8 cellular contexts compared by ENCODE assay signal in genomic region chr14:45085004-45085403, GRCh38. TPM values are rescaled to one million over a fixed set of nuclear protein-coding genes. Genes with fewer than 3 reads are reported as not detected.
DNase-seq lines count a peak whose midpoint lies in the region; ATAC-seq and TF ChIP-seq lines count a peak whose summit lies in the region.

No MANE protein-coding gene starts in this region.

- H3K4me3 Mint-ChIP-seq in natural killer cell: peak overlapping the region; percentile 95

- no peaks in the 10 kb centered on the region for H3K4me1 ChIP-seq in NT2/D1 (ENCODE audit: insufficient read depth, insufficient read length)
- no peaks in the 10 kb centered on the region for H3K4me1 ChIP-seq in ectodermal cell (ENCODE audit: control insufficient read depth, insufficient read depth, low read length)

- H3K27me3 ChIP-seq in NT2/D1 (ENCODE audit: insufficient read depth, insufficient read length) (no peaks in the 10 kb centered on the region), ectodermal cell (ENCODE audit: control insufficient read depth, insufficient read depth, low read length, poor library complexity, severe bottlenecking) (no peaks in the 10 kb centered on the region)

- H3K27ac Mint-ChIP-seq in natural killer cell: peak overlapping the region; percentile 89 to 96

- no peaks in the 10 kb centered on the region for H3K9me3 Mint-ChIP-seq in natural killer cell

- H3K9me3 ChIP-seq in NT2/D1 (ENCODE audit: insufficient read depth, low read length): no peaks in the 10 kb centered on the region
- H3K9me3 ChIP-seq in ectodermal cell (ENCODE audit: control insufficient read depth, low read length): no peaks in the 10 kb centered on the region

- no peaks in the 10 kb centered on the region for H3K36me3 Mint-ChIP-seq in natural killer cell

- ATAC-seq in natural killer cell: no peak
- ATAC-seq in GM21381 (IDR thresholded peaks at IDR 0.05; ENCODE audit: unreplicated experiment): no peak
- ATAC-seq in HG03135 (IDR thresholded peaks at IDR 0.05; ENCODE audit: unreplicated experiment): no peak
- no peak for ATAC-seq in GM18868 (IDR thresholded peaks at IDR 0.05; ENCODE audit: unreplicated experiment)

- H3K36me3 ChIP-seq in NT2/D1 (ENCODE audit: insufficient read depth, insufficient read length, low read length) (peaks cover 2% of the 10 kb centered on the region), ectodermal cell (ENCODE audit: control insufficient read depth, insufficient read depth, low read length) (no peaks in the 10 kb centered on the region)

- H3K27ac ChIP-seq in ectodermal cell (ENCODE audit: insufficient read depth, low read depth, low read length, poor library complexity, severe bottlenecking): no peak overlapping the region

- TF ChIP-seq CTCF in GM12875 (IDR thresholded peaks at IDR 0.05; ENCODE audit: borderline replicate concordance, insufficient read depth, low read depth, low read length) (no peak), natural killer cell (IDR thresholded peaks at IDR 0.05) (no peak)

- H3K27me3 Mint-ChIP-seq in natural killer cell (ENCODE audit: low read depth in 2 of 2): no peaks in the 10 kb centered on the region

- 13 to 23% methylated on average over 2 to 3 of the region's 3 CpGs for WGBS in ectodermal cell, 2 experiments

- intact Hi-C loops in natural killer cell (cut with micrococcal nuclease): loop anchor here (2.0 kb wide), 2 partner anchors 168 to 188 kb away; partner anchors contain the start of gene MIS18BP1

- no peak for DNase-seq in NT2/D1 (ENCODE audit: low read depth, low spot score)
- no peak for DNase-seq in natural killer cell
- no peak for DNase-seq in D341Med (ENCODE audit: low spot score)

- H3K4me3 ChIP-seq in GM12875 (ENCODE audit: low read depth, low read length): peak overlapping the region; percentile 74
- H3K4me3 ChIP-seq in NT2/D1 (ENCODE audit: insufficient read length, low read depth): peak overlapping the region; percentile 70
- peak overlapping the region; percentile 66 for H3K4me3 ChIP-seq in ectodermal cell (ENCODE audit: insufficient read depth, low read depth, low read length)

- peak overlapping the region; percentile 93 for H3K9ac ChIP-seq in NT2/D1 (ENCODE audit: insufficient read length, low read depth)

- peaks cover 51 to 52% of the 10 kb centered on the region in 2 donors for H3K4me1 Mint-ChIP-seq in natural killer cell

RNA-seq across cellular contexts. Expression of gene PRPF39, which starts 1.1 kb away (rescaled TPM):
- 56.6 TPM for polyA plus RNA-seq in ectodermal cell (2013, experiment 1 of 4)
- 52.2 TPM for polyA plus RNA-seq in ectodermal cell (2013, experiment 2 of 4)
- polyA plus RNA-seq in ectodermal cell (2013, experiment 3 of 4): 41.9 TPM
- polyA plus RNA-seq in ectodermal cell (2013, experiment 4 of 4): 44.5 TPM
- total RNA-seq in natural killer cell: 10 to 100 TPM; 49.2 to 61.2 (median 52.5) TPM

RNA-seq across cellular contexts. Expression of gene FKBP3, which starts 49.3 kb away (rescaled TPM):
- 248 TPM for polyA plus RNA-seq in ectodermal cell (2013, experiment 1 of 4)
- 242 TPM for polyA plus RNA-seq in ectodermal cell (2013, experiment 2 of 4)
- polyA plus RNA-seq in ectodermal cell (2013, experiment 3 of 4): 196 TPM
- 215 TPM for polyA plus RNA-seq in ectodermal cell (2013, experiment 4 of 4)
- total RNA-seq in natural killer cell: 10 to 100 TPM; 32.2 to 39.7 (median 33.7) TPM

RNA-seq across cellular contexts. Expression of gene FANCM, which starts 50.7 kb away (rescaled TPM):
- polyA plus RNA-seq in ectodermal cell (2013, experiment 1 of 4): 11.4 TPM
- 14.3 TPM for polyA plus RNA-seq in ectodermal cell (2013, experiment 2 of 4)
- 8.2 TPM for polyA plus RNA-seq in ectodermal cell (2013, experiment 3 of 4)
- polyA plus RNA-seq in ectodermal cell (2013, experiment 4 of 4): 9.3 TPM
- total RNA-seq in natural killer cell: 10 to 100 TPM in 2 of 3 donors, 1 to 10 TPM in 1; 8.3 to 16.9 (median 13.2) TPM
